Comparison of ENCODE assay signal across 25 cellular contexts in genomic region chr16:16047761-16048160, GRCh38.
"Had no signal": no experiment of that assay in that cellular context is flagged by ENCODE, and none has a peak within 500 bp of the region (broad histone marks: within the 10 kb centered on the region; RNA-seq: fewer than 3 reads in every experiment).

No MANE protein-coding gene starts in this region.

- H3K27me3 ChIP-seq: heart left ventricle, left lung, neutrophil, stomach, upper lobe of left lung, vagina had no signal

- DNase-seq: central memory CD4-positive, alpha-beta T cell; effector CD4-positive, alpha-beta T cell; endodermal cell; erythroblast; foreskin melanocyte; heart left ventricle; hypothalamus; islet precursor cell; left lung; mesenchymal stem cell; midbrain; naive B cell; stimulated activated CD4-positive, alpha-beta T cell treated with anti-CD3 and anti-CD28 coated beads, Interleukin-2, amount 100 ng/mL, for 24 hours; stimulated activated CD4-positive, alpha-beta T cell treated with anti-CD3 and anti-CD28 coated beads, Interleukin-4, amount 100 ng/mL, for 4 hours; stimulated activated naive CD4-positive, alpha-beta T cell; stomach; upper lobe of left lung had no signal

- H3K9me3 ChIP-seq: heart left ventricle, left lung, neutrophil, stomach, upper lobe of left lung, vagina had no signal

- ATAC-seq: heart left ventricle, left lung, sciatic nerve had no signal

- H3K27ac ChIP-seq: coronary artery, left lung, neutrophil, skin epidermis, stomach, upper lobe of left lung, vagina had no signal

- H3K9me3 Mint-ChIP-seq: endodermal cell, naive B cell, nephron had no signal

- H3K4me1 Mint-ChIP-seq: endodermal cell, nephron had no signal

- H3K4me1 ChIP-seq: left lung, upper lobe of left lung, vagina had no signal

- H3K4me3 Mint-ChIP-seq: endodermal cell, naive B cell, nephron had no signal

- H3K27ac Mint-ChIP-seq: nephron had no signal

- H3K4me3 ChIP-seq: coronary artery, heart left ventricle, left lung, lung, skin epidermis, stomach, upper lobe of left lung, vagina had no signal

- H3K27me3 Mint-ChIP-seq: naive B cell had no signal

- FAIRE-seq: endothelial cell of umbilical vein had no signal
